ENCODE assay signal across 2 cellular contexts in genomic region chr15:96416218-96416933, GRCh38.
TF ChIP-seq lines count a peak whose summit lies in the region.

No MANE protein-coding gene starts in this region.

TF ChIP-seq in IMR-90, 13 proteins besides CTCF, POLR2A, EP300 and RAD21 (continued from another document):
- TF ChIP-seq MXI1 (IDR thresholded peaks at IDR 0.05; ENCODE audit: borderline replicate concordance, low read depth, low read length) (no peak), RFX5 (IDR thresholded peaks at IDR 0.05; ENCODE audit: low read depth, low read length) (no peak), NFE2L2 (IDR thresholded peaks at IDR 0.05; ENCODE audit: low read depth, low read length) (no peak), CEBPB (IDR thresholded peaks at IDR 0.05; ENCODE audit: low read depth, low read length) (no peak), SMC3 (IDR thresholded peaks at IDR 0.05; ENCODE audit: low read depth, low read length) (no peak)

TF ChIP-seq in endothelial cell of umbilical vein, 7 proteins besides CTCF, POLR2A, EP300 and RAD21:
- TF ChIP-seq POLR2AphosphoS5 (IDR thresholded peaks at IDR 0.05; ENCODE audit: insufficient read depth, low read depth, low read length) (no peak), JUN (IDR thresholded peaks at IDR 0.05; ENCODE audit: borderline replicate concordance, insufficient read depth, insufficient read length, low read depth) (no peak), MYC (IDR thresholded peaks at IDR 0.05; ENCODE audit: low read depth, low read length) (no peak), EZH2 (IDR thresholded peaks at IDR 0.05; ENCODE audit: borderline replicate concordance, low read depth, low read length, severe bottlenecking) (no peak), MAX (IDR thresholded peaks at IDR 0.05; ENCODE audit: insufficient read depth, insufficient read length) (no peak), GATA2 (IDR thresholded peaks at IDR 0.05; ENCODE audit: insufficient read depth, insufficient read length, low read depth, low read length) (no peak), FOS (IDR thresholded peaks at IDR 0.05; ENCODE audit: borderline replicate concordance, insufficient read depth, low read length) (no peak)
